Comparison of ENCODE assay signal across 27 cellular contexts in the genomic region with DNA sequence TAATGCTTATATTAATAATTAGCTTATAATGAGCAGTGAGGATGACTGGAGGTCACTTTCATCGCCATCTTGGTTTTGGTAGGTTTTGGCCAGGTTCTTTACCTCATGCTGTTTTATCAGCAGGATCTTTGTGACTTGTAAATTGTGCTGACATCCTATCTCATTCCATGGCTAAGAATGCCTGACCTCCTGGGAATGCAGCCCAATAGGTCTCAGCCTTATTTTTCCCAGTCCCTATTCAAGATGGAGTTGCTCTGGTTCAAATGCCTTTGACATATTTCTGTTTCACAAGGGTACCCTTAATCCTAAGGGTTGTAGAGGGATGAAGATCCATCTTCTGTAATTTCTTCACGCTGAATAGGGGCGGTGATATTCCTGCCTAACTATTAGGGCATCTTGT.
"Had no signal": no experiment of that assay in that cellular context is flagged by ENCODE, and none has a peak within 500 bp of the region (broad histone marks: within the 10 kb centered on the region; RNA-seq: fewer than 3 reads in every experiment).

No MANE protein-coding gene starts in this region.

- H3K27me3 ChIP-seq: pancreas, spleen, tibial nerve, uterus had no signal

- ATAC-seq: left cardiac atrium; left lobe of liver; left ventricle myocardium superior; mucosa of descending colon; naive thymus-derived CD4-positive, alpha-beta T cell; natural killer cell treated with Interleukin-12 subunit alpha and Interleukin-12 subunit beta and Interleukin-15 and Interleukin-18, amount 100 ng/mL, for 72 hours; pancreas; right cardiac atrium; sciatic nerve; stimulated activated effector memory CD8-positive, alpha-beta T cell treated with anti-CD3 and anti-CD28 coated beads, Interleukin-12 subunit alpha, Interleukin-12 subunit beta, amount 100 ng/mL, for 72 hours; stimulated activated naive CD8-positive, alpha-beta T cell treated with anti-CD3 and anti-CD28 coated beads, Interleukin-15, amount 100 ng/mL, for 72 hours had no signal

- H3K4me3 ChIP-seq: lung, mucosa of descending colon, pancreas, prostate gland, skin epidermis, spleen, tibial nerve, uterus had no signal

- H3K9me3 ChIP-seq: mucosa of descending colon, pancreas, prostate gland, spleen, tibial nerve, uterus had no signal

- H3K27ac ChIP-seq: pancreas, prostate gland, skin epidermis, spleen, tibial nerve, uterus had no signal

- DNase-seq: hypothalamus; kidney glomerular epithelial cell; left cardiac atrium; left ventricle myocardium superior; midbrain; mucosa of descending colon; naive thymus-derived CD4-positive, alpha-beta T cell; nucleus accumbens; pancreas; posterior cingulate gyrus; retina; right cardiac atrium; spleen; stimulated activated CD4-positive, alpha-beta T cell treated with anti-CD3 and anti-CD28 coated beads, Interleukin-4, amount 100 ng/mL, for 24 hours; stimulated activated naive CD4-positive, alpha-beta T cell; stimulated activated naive CD8-positive, alpha-beta T cell treated with anti-CD3 and anti-CD28 coated beads, Interleukin-15, amount 100 ng/mL, for 72 hours; substantia nigra; uterus had no signal

- FAIRE-seq: keratinocyte, pancreas had no signal

- H3K4me1 ChIP-seq: pancreas, prostate gland, spleen, tibial nerve, uterus had no signal

- H3K36me3 ChIP-seq: pancreas, prostate gland, spleen, tibial nerve had no signal
